ENCODE assay signal across 25 cellular contexts in genomic region chrX:68417651-68418050, GRCh38. TPM values are rescaled to one million over a fixed set of nuclear protein-coding genes. Genes with fewer than 3 reads are reported as not detected.
"Had no signal": no experiment of that assay in that cellular context is flagged by ENCODE, and none has a peak within 500 bp of the region (broad histone marks: within the 10 kb centered on the region; RNA-seq: fewer than 3 reads in every experiment).

No MANE protein-coding gene starts in this region.

- H3K9me3 ChIP-seq: neutrophil, ovary, right lobe of liver, stomach, upper lobe of left lung had no signal

- H3K36me3 ChIP-seq: cardiac muscle cell, neutrophil, ovary, right lobe of liver, stomach, upper lobe of left lung had no signal

- H3K4me3 ChIP-seq: cardiac muscle cell, hepatocyte, ovary, right lobe of liver, smooth muscle cell, stomach, upper lobe of left lung had no signal

- H3K27me3 ChIP-seq: cardiac muscle cell, hepatocyte, neutrophil, ovary, right lobe of liver, stomach, upper lobe of left lung had no signal

- H3K9me3 Mint-ChIP-seq: activated CD4-positive, alpha-beta memory T cell treated with anti-CD3 and anti-CD28 coated beads for 36 hours; activated naive CD4-positive, alpha-beta T cell treated with anti-CD3 and anti-CD28 coated beads for 36 hours; activated T-cell treated with anti-CD3 and anti-CD28 coated beads, Interleukin-2, amount 50 U/mL, for 72 hours; immature natural killer cell; natural killer cell treated with Interleukin-12 subunit alpha and Interleukin-12 subunit beta and Interleukin-15 and Interleukin-18, amount 100 ng/mL, for 72 hours had no signal

- DNase-seq: activated CD4-positive, alpha-beta memory T cell treated with anti-CD3 and anti-CD28 coated beads for 36 hours; activated CD4-positive, alpha-beta T cell treated with anti-CD3 and anti-CD28 coated beads for 4 hours; activated CD4-positive, CD25-positive, alpha-beta regulatory T cell; activated effector memory CD4-positive, alpha-beta T cell treated with Interleukin-2 at 50 U/mL for 16 hours; activated naive CD4-positive, alpha-beta T cell treated with anti-CD3 and anti-CD28 coated beads for 36 hours; activated T-cell treated with anti-CD3 and anti-CD28 coated beads, Interleukin-2, amount 50 U/mL, for 72 hours; foreskin melanocyte; glutamatergic neuron; immature natural killer cell; left ventricle myocardium superior; mammary epithelial cell; midbrain; ovary; right lobe of liver; stimulated activated CD4-positive, alpha-beta T cell treated with anti-CD3 and anti-CD28 coated beads, Interleukin-15, amount 100 ng/mL, for 24 hours; stomach; SW 1271; T-helper 17 cell; upper lobe of left lung had no signal

- H3K4me3 Mint-ChIP-seq: activated CD4-positive, alpha-beta memory T cell treated with anti-CD3 and anti-CD28 coated beads for 36 hours; activated naive CD4-positive, alpha-beta T cell treated with anti-CD3 and anti-CD28 coated beads for 36 hours; activated T-cell treated with anti-CD3 and anti-CD28 coated beads, Interleukin-2, amount 50 U/mL, for 72 hours; immature natural killer cell; natural killer cell treated with Interleukin-12 subunit alpha and Interleukin-12 subunit beta and Interleukin-15 and Interleukin-18, amount 100 ng/mL, for 72 hours; stimulated activated memory B cell treated with anti-CD40 and anti-IgM and Interleukin-4, amounts not matched to agents 10 μg/mL and 1 μg/mL and 100 μg/mL, for 72 hours; T-helper 17 cell had no signal

- H3K4me1 Mint-ChIP-seq: stimulated activated memory B cell treated with anti-CD40 and anti-IgM and Interleukin-4, amounts not matched to agents 10 μg/mL and 1 μg/mL and 100 μg/mL, for 72 hours had no signal

- H3K4me2 ChIP-seq: hepatocyte, smooth muscle cell had no signal

- H2AFZ ChIP-seq: hepatocyte had no signal

- H3K27ac ChIP-seq: cardiac muscle cell, hepatocyte, neutrophil, ovary, right lobe of liver, stomach had no signal

- H3K4me1 ChIP-seq: right lobe of liver had no signal

- H3K27me3 Mint-ChIP-seq: stimulated activated memory B cell treated with anti-CD40 and anti-IgM and Interleukin-4, amounts not matched to agents 10 μg/mL and 1 μg/mL and 100 μg/mL, for 72 hours had no signal

- H3K27ac Mint-ChIP-seq: activated CD4-positive, alpha-beta memory T cell treated with anti-CD3 and anti-CD28 coated beads for 36 hours; activated naive CD4-positive, alpha-beta T cell treated with anti-CD3 and anti-CD28 coated beads for 36 hours; activated T-cell treated with anti-CD3 and anti-CD28 coated beads, Interleukin-2, amount 50 U/mL, for 72 hours; immature natural killer cell; natural killer cell treated with Interleukin-12 subunit alpha and Interleukin-12 subunit beta and Interleukin-15 and Interleukin-18, amount 100 ng/mL, for 72 hours; stimulated activated memory B cell treated with anti-CD40 and anti-IgM and Interleukin-4, amounts not matched to agents 10 μg/mL and 1 μg/mL and 100 μg/mL, for 72 hours; T-helper 17 cell had no signal

- H3K36me3 Mint-ChIP-seq: activated CD4-positive, alpha-beta memory T cell treated with anti-CD3 and anti-CD28 coated beads for 36 hours; natural killer cell treated with Interleukin-12 subunit alpha and Interleukin-12 subunit beta and Interleukin-15 and Interleukin-18, amount 100 ng/mL, for 72 hours; stimulated activated memory B cell treated with anti-CD40 and anti-IgM and Interleukin-4, amounts not matched to agents 10 μg/mL and 1 μg/mL and 100 μg/mL, for 72 hours had no signal

- H3K79me2 ChIP-seq: hepatocyte had no signal

RNA-seq across cellular contexts. Expression of gene OPHN1, which starts 15.6 kb away (rescaled TPM):
- total RNA-seq: activated naive CD4-positive, alpha-beta T cell treated with anti-CD3 and anti-CD28 coated beads for 36 hours had no signal
